Comparison of ENCODE assay signal across 8 cellular contexts in the genomic region with DNA sequence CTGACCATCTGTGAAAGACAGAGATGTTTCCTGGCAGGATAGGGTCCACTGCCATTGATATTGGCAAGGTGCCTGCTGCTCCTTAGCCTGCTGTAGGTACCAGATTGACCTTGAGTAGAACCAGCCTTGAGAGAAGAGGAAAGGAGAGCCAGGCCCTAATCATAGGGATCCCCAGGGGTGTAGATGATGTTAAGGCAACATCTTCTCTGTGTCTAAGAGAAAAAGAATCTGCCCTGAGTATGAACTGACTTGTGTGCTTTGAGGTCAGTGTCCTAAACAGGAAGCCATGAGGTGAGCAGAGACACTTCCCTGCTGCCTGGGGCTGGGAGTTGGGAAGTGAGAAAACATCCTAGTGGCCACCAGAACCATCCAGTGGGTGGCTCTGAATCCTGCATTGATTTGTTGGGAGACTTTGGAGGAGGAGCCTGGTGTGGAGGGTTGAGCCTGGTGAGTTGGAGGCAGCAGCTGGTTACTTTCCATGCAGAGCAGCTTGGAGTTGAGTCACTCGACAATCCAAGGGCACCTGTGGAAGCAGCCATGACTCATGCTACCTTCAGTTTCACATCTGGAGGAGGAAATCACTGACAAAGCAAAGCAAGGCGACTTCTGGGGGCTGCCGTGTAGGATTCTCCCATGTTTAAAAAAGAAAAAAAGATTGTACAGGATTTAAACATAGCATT. TPM values are rescaled to one million over a fixed set of nuclear protein-coding genes. Genes with fewer than 3 reads are reported as not detected.
A peak's percentile ranks its signal among the peaks of the same experiment; 100 is the strongest.
DNase-seq lines count a peak whose midpoint lies in the region; ATAC-seq lines count a peak whose summit lies in the region.

No MANE protein-coding gene starts in this region.

- CTCF ChIA-PET in activated naive CD4-positive, alpha-beta T cell treated with anti-CD3 and anti-CD28 coated beads, Interleukin-2, amount 10 ng/mL, durations not matched to agents 7 days and 5 days (lab: Charles Lee), result no interaction called here

- 63% methylated on average over 3 of the region's 3 CpGs for WGBS in right cardiac atrium

- H3K4me1 Mint-ChIP-seq in activated naive CD4-positive, alpha-beta T cell treated with anti-CD3 and anti-CD28 coated beads, Interleukin-2, amount 10 ng/mL, durations not matched to agents 7 days and 5 days, result peaks cover 5% of the 10 kb centered on the region

- intact Hi-C loops in right cardiac atrium (cut with DNase I), result no loop called here

- no peaks in the 10 kb centered on the region for H3K27me3 Mint-ChIP-seq in activated naive CD4-positive, alpha-beta T cell treated with anti-CD3 and anti-CD28 coated beads, Interleukin-2, amount 10 ng/mL, durations not matched to agents 7 days and 5 days

- no peaks in the 10 kb centered on the region for H3K9me3 Mint-ChIP-seq in activated naive CD4-positive, alpha-beta T cell treated with anti-CD3 and anti-CD28 coated beads, Interleukin-2, amount 10 ng/mL, durations not matched to agents 7 days and 5 days

- no peak overlapping the region for H3K4me3 ChIP-seq in right cardiac atrium (ENCODE audit: low read length)

- DNase-seq in COLO668 (lab: John Stamatoyannopoulos, UW; ENCODE audit: unreplicated experiment), result peak; percentile 15
- DNase-seq in NCI-H2196 (lab: John Stamatoyannopoulos, UW; ENCODE audit: unreplicated experiment), result peak; percentile 73
- peak; percentile 31 for DNase-seq in activated naive CD4-positive, alpha-beta T cell treated with anti-CD3 and anti-CD28 coated beads, Interleukin-2, amount 10 ng/mL, durations not matched to agents 7 days and 5 days
- DNase-seq in right cardiac atrium, result peak in 2 of 3 donors; percentile 24 to 61
- DNase-seq in stimulated activated CD4-positive, alpha-beta T cell treated with anti-CD3 and anti-CD28 coated beads, Interleukin-15, amount 100 ng/mL, for 24 hours, result peak; percentile 72
- DNase-seq in DMS114 treated with DMSO at 0.1 percent for 48 hours (lab: John Stamatoyannopoulos, UW; ENCODE audit: unreplicated experiment), result no peak

- H3K4me1 ChIP-seq in right cardiac atrium (ENCODE audit: control insufficient read depth, insufficient read depth, low read length), result peaks cover 2% of the 10 kb centered on the region

- no peaks in the 10 kb centered on the region for H3K27me3 ChIP-seq in right cardiac atrium (ENCODE audit: control insufficient read depth, insufficient read depth)

- ATAC-seq in right cardiac atrium (peak; percentile 72 to 92), HG02759 (IDR thresholded peaks at IDR 0.05; ENCODE audit: unreplicated experiment) (no peak), HG02642 (IDR thresholded peaks at IDR 0.05; ENCODE audit: poor library complexity, unreplicated experiment) (no peak)

- no peaks in the 10 kb centered on the region for H3K9me3 ChIP-seq in right cardiac atrium (ENCODE audit: control insufficient read depth, low read length)

- H3K27ac ChIP-seq in right cardiac atrium (ENCODE audit: low read length), result no peak overlapping the region

- no peak overlapping the region for H3K4me3 Mint-ChIP-seq in activated naive CD4-positive, alpha-beta T cell treated with anti-CD3 and anti-CD28 coated beads, Interleukin-2, amount 10 ng/mL, durations not matched to agents 7 days and 5 days

- H3K36me3 Mint-ChIP-seq in activated naive CD4-positive, alpha-beta T cell treated with anti-CD3 and anti-CD28 coated beads, Interleukin-2, amount 10 ng/mL, durations not matched to agents 7 days and 5 days, result no peaks in the 10 kb centered on the region

- H3K27ac Mint-ChIP-seq in activated naive CD4-positive, alpha-beta T cell treated with anti-CD3 and anti-CD28 coated beads, Interleukin-2, amount 10 ng/mL, durations not matched to agents 7 days and 5 days, result no peak overlapping the region

RNA-seq across cellular contexts. Expression of gene BMERB1, which starts 47.8 kb away (rescaled TPM):
- total RNA-seq in right cardiac atrium, result 10 to 100 TPM; 54.7 to 74.7 (median 60.8) TPM
- polyA plus RNA-seq in right cardiac atrium, result 36.9 TPM

Comparison
In these comparisons a context has a peak if more than half of its experiments do, and no peak if none do; other contexts are left out.
1. ATAC-seq: peak in right cardiac atrium (2 of 2); none in HG02759 (single experiment) and HG02642 (single experiment).